ENCODE assay signal across 1 cellular context in genomic region chr12:56221757-56222530, GRCh38.
TF ChIP-seq lines count a peak whose summit lies in the region.

Gene RNF41 (minus strand): TSS chr12:56221922. CDS start chr12:56214047, 7,875 bp downstream.

TF ChIP-seq in K562, 482 proteins besides CTCF, POLR2A, EP300 and RAD21 (continued from another document and continues in another):
- TF ChIP-seq E2F1 (CRISPR knock-in tag; IDR thresholded peaks at IDR 0.05) (0 out of 2 replicates have a peak, but pooled peaks have one; percentile 53), DPF2 (IDR thresholded peaks at IDR 0.05) (0 out of 2 replicates have a peak, but pooled peaks have one; percentile 9), ZNF232 (CRISPR knock-in tag; IDR thresholded peaks at IDR 0.05) (0 out of 2 replicates have a peak, but pooled peaks have one; percentile 57), ZNF785 (CRISPR knock-in tag; IDR thresholded peaks at IDR 0.05) (no peak), PHB2 (IDR thresholded peaks at IDR 0.05; ENCODE audit: low read depth) (0 out of 2 replicates have a peak, but pooled peaks have one; percentile 16), HMG20B (CRISPR knock-in tag; IDR thresholded peaks at IDR 0.05) (no peak), ZNF707 (CRISPR knock-in tag; conservative IDR thresholded peaks at IDR 0.05) (0 out of 2 replicates have a peak, but pooled peaks have one; percentile 31), RNF2 (IDR thresholded peaks at IDR 0.05) (peak; percentile 47; the same call in 1 of the 2 replicates), BHLHE40 (IDR thresholded peaks at IDR 0.05; ENCODE audit: low read length) (peak; percentile 50), LEF1 (IDR thresholded peaks at IDR 0.05) (no peak), GATA2 (CRISPR knock-in tag; IDR thresholded peaks at IDR 0.05) (no peak), RBBP5 (IDR thresholded peaks at IDR 0.05; ENCODE audit: borderline replicate concordance, insufficient read depth, low read length, poor library complexity, severe bottlenecking) (peak; percentile 66), PRDM10 (IDR thresholded peaks at IDR 0.05; ENCODE audit: partially characterized antibody) (peak; percentile 84), PTBP1 (IDR thresholded peaks at IDR 0.05; ENCODE audit: low read depth, low read length) (no peak), RBM15 (IDR thresholded peaks at IDR 0.05; ENCODE audit: insufficient read depth, low read length) (no peak), CEBPB (tag; IDR thresholded peaks at IDR 0.05) (no peak), ZKSCAN1 (IDR thresholded peaks at IDR 0.05; ENCODE audit: low read depth, low read length) (no peak), NKRF (IDR thresholded peaks at IDR 0.05; ENCODE audit: borderline replicate concordance) (0 out of 2 replicates have a peak, but pooled peaks have one; percentile 64), FOXP1 (CRISPR knock-in tag; IDR thresholded peaks at IDR 0.05) (peak; percentile 80; the same call in 1 of the 2 replicates), CXXC5 (CRISPR knock-in tag; IDR thresholded peaks at IDR 0.05) (peak; percentile 61), ZNF398 (CRISPR knock-in tag; IDR thresholded peaks at IDR 0.05) (no peak), TAF1 (IDR thresholded peaks at IDR 0.05; ENCODE audit: control insufficient read depth, extremely low read depth, insufficient read depth, low read length, severe bottlenecking) (peak; percentile 87), HMG20A (CRISPR knock-in tag; conservative IDR thresholded peaks at IDR 0.05) (0 out of 2 replicates have a peak, but pooled peaks have one; percentile 12), ZNF263 (CRISPR knock-in tag; IDR thresholded peaks at IDR 0.05; ENCODE audit: borderline replicate concordance) (peak; percentile 76; the same call in 1 of the 2 replicates), ZMIZ1 (IDR thresholded peaks at IDR 0.05; ENCODE audit: low read depth in 2 of 2, low read length in 2 of 2) (peak in 1 of 2 experiments; percentile 56; a peak in 2 of 4 replicates), BCL6 (CRISPR knock-in tag; IDR thresholded peaks at IDR 0.05) (no peak), JUND (IDR thresholded peaks at IDR 0.05; ENCODE audit: borderline replicate concordance, low read depth, low read length) (peak; percentile 65), JUND (tag; IDR thresholded peaks at IDR 0.05; ENCODE audit: borderline replicate concordance, low read depth, low read length) (no peak), RBFOX2 (IDR thresholded peaks at IDR 0.05; ENCODE audit: low read depth, low read length) (peak; percentile 88), MAFG (tag; conservative IDR thresholded peaks at IDR 0.05) (no peak), COPS2 (conservative IDR thresholded peaks at IDR 0.05) (no peak), ETV5 (CRISPR knock-in tag; IDR thresholded peaks at IDR 0.05; ENCODE audit: low read depth) (peak; percentile 50; the same call in 1 of the 2 replicates), CHD1 (IDR thresholded peaks at IDR 0.05; ENCODE audit: low read length) (peak; percentile 72), VEZF1 (CRISPR knock-in tag; IDR thresholded peaks at IDR 0.05) (peak; percentile 7), ZNF586 (CRISPR knock-in tag; conservative IDR thresholded peaks at IDR 0.05) (no peak), EP400 (IDR thresholded peaks at IDR 0.05) (peak; percentile 85), ZFP1 (CRISPR knock-in tag; IDR thresholded peaks at IDR 0.05) (no peak), FOXO4 (CRISPR knock-in tag; IDR thresholded peaks at IDR 0.05) (no peak), HDAC3 (IDR thresholded peaks at IDR 0.05; ENCODE audit: borderline replicate concordance, partially characterized antibody) (no peak), KDM5B (IDR thresholded peaks at IDR 0.05; ENCODE audit: insufficient replicate concordance, low read depth, low read length) (peak; percentile 82), AFF1 (IDR thresholded peaks at IDR 0.05; ENCODE audit: low read depth in 1 of 2, partially characterized antibody in 2 of 2) (peak in 1 of 2 experiments; percentile 47), FUS (optimal IDR thresholded peaks at IDR 0.05; ENCODE audit: low read depth, low read length) (no peak), KAT7 (CRISPR knock-in tag; IDR thresholded peaks at IDR 0.05; ENCODE audit: borderline replicate concordance) (0 out of 2 replicates have a peak, but pooled peaks have one; percentile 7), SREBF1 (IDR thresholded peaks at IDR 0.05; ENCODE audit: borderline replicate concordance, low read depth, low read length) (no peak)
